In genomic region chr19:58362272-58362994, GRCh38 we compare ENCODE assay signal across 8 cellular contexts. TPM values are rescaled to one million over a fixed set of nuclear protein-coding genes. Genes with fewer than 3 reads are reported as not detected.
DNase-seq lines count a peak whose midpoint lies in the region; ATAC-seq and TF ChIP-seq lines count a peak whose summit lies in the region.

Gene ZNF497 (minus strand): TSS chr19:58362751. CDS start chr19:58357635, 5,116 bp downstream.

- H3K4me3 ChIP-seq in LNCaP clone FGC (ENCODE audit: low read depth, low read length) (peak within 1 kb of the TSS; percentile 71), fibroblast of the aortic adventitia (ENCODE audit: low read depth, low read length) (peak within 1 kb of the TSS; percentile 80)

- peaks cover 6% of the 10 kb centered on the region for H3K4me1 Mint-ChIP-seq in activated T-helper 2 cell treated with anti-CD3 and anti-CD28 coated beads, Interferon-gamma antibody, Interleukin-2, Interleukin-4, amounts not matched to agents 10 μg/mL and 5 μg/mL and 100 μg/mL, durations not matched to agents 14 hours and 24 hours and 36 hours (ENCODE audit: low read depth)
- H3K4me1 Mint-ChIP-seq in nephron: no peaks in the 10 kb centered on the region

- TF ChIP-seq CTCF in LNCaP clone FGC (IDR thresholded peaks at IDR 0.05; ENCODE audit: control insufficient read depth, extremely low read depth, insufficient read depth) (no peak), fibroblast of the aortic adventitia (IDR thresholded peaks at IDR 0.05; ENCODE audit: insufficient read depth, low read length) (no peak), nephron (IDR thresholded peaks at IDR 0.05; ENCODE audit: unreplicated experiment in 3 of 3) (peak in 1 of 3 experiments; percentile 3)

- no peaks in the 10 kb centered on the region for H3K9me3 Mint-ChIP-seq in activated T-helper 2 cell treated with anti-CD3 and anti-CD28 coated beads, Interferon-gamma antibody, Interleukin-2, Interleukin-4, amounts not matched to agents 10 μg/mL and 5 μg/mL and 100 μg/mL, durations not matched to agents 14 hours and 24 hours and 36 hours
- no peaks in the 10 kb centered on the region for H3K9me3 Mint-ChIP-seq in nephron

- peak; percentile 95 for ATAC-seq in stimulated activated naive CD8-positive, alpha-beta T cell treated with anti-CD3 and anti-CD28 coated beads, Interleukin-15, Interleukin-2, amounts not matched to agents 100 U/mL and 50 U/mL, for 24 hours

- no peaks in the 10 kb centered on the region for H3K27me3 Mint-ChIP-seq in activated T-helper 2 cell treated with anti-CD3 and anti-CD28 coated beads, Interferon-gamma antibody, Interleukin-2, Interleukin-4, amounts not matched to agents 10 μg/mL and 5 μg/mL and 100 μg/mL, durations not matched to agents 14 hours and 24 hours and 36 hours (ENCODE audit: low read depth)
- H3K27me3 Mint-ChIP-seq in nephron (ENCODE audit: low read depth): no peaks in the 10 kb centered on the region

- intact Hi-C loops in activated T-helper 2 cell treated with anti-CD3 and anti-CD28 coated beads, Interferon-gamma antibody, Interleukin-2, Interleukin-4, amounts not matched to agents 10 μg/mL and 5 μg/mL and 100 μg/mL, durations not matched to agents 14 hours and 24 hours and 36 hours (cut with micrococcal nuclease): loop anchor here (1.0 kb wide), 2 partner anchors 19 to 39 kb away; partner anchors contain the start of gene ZNF837

- peak within 1 kb of the TSS; percentile 88 for H3K27ac Mint-ChIP-seq in activated T-helper 2 cell treated with anti-CD3 and anti-CD28 coated beads, Interferon-gamma antibody, Interleukin-2, Interleukin-4, amounts not matched to agents 10 μg/mL and 5 μg/mL and 100 μg/mL, durations not matched to agents 14 hours and 24 hours and 36 hours
- H3K27ac Mint-ChIP-seq in nephron: peak within 1 kb of the TSS; percentile 99 to 100 (median 100)

- DNase-seq in EL: peak; percentile 96
- peak; percentile 96 for DNase-seq in H4 (ENCODE audit: low spot score)
- peak; percentile 86 for DNase-seq in LNCaP clone FGC (ENCODE audit: low read depth)
- peak; percentile 98 for DNase-seq in RPMI8226
- peak; percentile 95 for DNase-seq in activated T-helper 2 cell treated with anti-CD3 and anti-CD28 coated beads, Interferon-gamma antibody, Interleukin-2, Interleukin-4, amounts not matched to agents 10 μg/mL and 5 μg/mL and 100 μg/mL, durations not matched to agents 14 hours and 24 hours and 36 hours (ENCODE audit: low spot score)
- peak; percentile 95 for DNase-seq in fibroblast of the aortic adventitia (ENCODE audit: low read depth)
- peak; percentile 98 for DNase-seq in stimulated activated naive CD8-positive, alpha-beta T cell treated with anti-CD3 and anti-CD28 coated beads, Interleukin-15, Interleukin-2, amounts not matched to agents 100 U/mL and 50 U/mL, for 24 hours

- H3K36me3 Mint-ChIP-seq in activated T-helper 2 cell treated with anti-CD3 and anti-CD28 coated beads, Interferon-gamma antibody, Interleukin-2, Interleukin-4, amounts not matched to agents 10 μg/mL and 5 μg/mL and 100 μg/mL, durations not matched to agents 14 hours and 24 hours and 36 hours (ENCODE audit: low read depth): peaks cover 2% of the 10 kb centered on the region
- peaks cover 3% of the 10 kb centered on the region for H3K36me3 Mint-ChIP-seq in nephron (ENCODE audit: low read depth)

- H3K4me3 Mint-ChIP-seq in activated T-helper 2 cell treated with anti-CD3 and anti-CD28 coated beads, Interferon-gamma antibody, Interleukin-2, Interleukin-4, amounts not matched to agents 10 μg/mL and 5 μg/mL and 100 μg/mL, durations not matched to agents 14 hours and 24 hours and 36 hours (ENCODE audit: low read depth): peak within 1 kb of the TSS; percentile 91
- peak within 1 kb of the TSS; percentile 95 to 100 (median 97) for H3K4me3 Mint-ChIP-seq in nephron

RNA-seq across cellular contexts. Expression of gene ZNF497, which starts in this region (rescaled TPM):
- total RNA-seq in H4 (2014; rRNA removed; shearing (Covaris generic)): 1.6 and 5.1 TPM in 2 replicates
- total RNA-seq in activated T-helper 2 cell treated with anti-CD3 and anti-CD28 coated beads, Interferon-gamma antibody, Interleukin-2, Interleukin-4, amounts not matched to agents 10 μg/mL and 5 μg/mL and 100 μg/mL, durations not matched to agents 14 hours and 24 hours and 36 hours: 0.76 and 2.2 TPM in 2 replicates
- total RNA-seq in fibroblast of the aortic adventitia (ENCODE audit: low replicate concordance): 0.98 and 1.1 TPM in 2 replicates

Comparison
In these comparisons a context has a peak if more than half of its experiments do, and no peak if none do; other contexts are left out.
1. Peak in every context shown above with its lines: DNase-seq, ATAC-seq and H3K4me3 ChIP-seq.